Comparison of ENCODE assay signal across 2 cellular contexts in the genomic region with DNA sequence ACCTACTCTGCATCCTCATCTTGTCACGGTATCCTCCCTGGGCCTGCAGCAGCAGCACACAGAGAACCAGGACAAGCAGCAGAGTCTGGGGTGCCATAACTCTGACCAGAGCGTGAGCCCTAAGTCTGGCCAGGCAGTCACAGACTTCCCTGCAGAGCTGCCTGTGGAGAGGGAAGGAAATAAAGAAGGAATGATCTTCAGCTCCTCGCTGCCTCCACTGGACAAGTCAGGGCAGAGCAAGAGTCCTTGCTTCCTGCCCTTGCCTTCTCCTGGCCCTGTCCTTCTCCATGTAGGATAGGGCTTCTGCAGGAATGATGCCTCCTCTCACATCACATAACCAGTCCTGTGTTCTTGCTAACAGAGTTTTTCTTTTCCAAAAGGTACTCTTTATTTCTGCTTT.
TF ChIP-seq lines count a peak whose summit lies in the region.

No MANE protein-coding gene starts in this region.

TF ChIP-seq in HepG2, 621 proteins besides CTCF, POLR2A, EP300 and RAD21 (continues in another document):
- no peak for TF ChIP-seq KIAA2018 (CRISPR knock-in tag; IDR thresholded peaks at IDR 0.05; ENCODE audit: borderline replicate concordance)
- TF ChIP-seq NONO (IDR thresholded peaks at IDR 0.05), result no peak
- no peak for TF ChIP-seq NONO (CRISPR knock-in tag; conservative IDR thresholded peaks at IDR 0.05)
- no peak for TF ChIP-seq BRD4 (CRISPR knock-in tag; IDR thresholded peaks at IDR 0.05)
- no peak for TF ChIP-seq MAX (IDR thresholded peaks at IDR 0.05)
- TF ChIP-seq ZNF558 (CRISPR knock-in tag; IDR thresholded peaks at IDR 0.05; ENCODE audit: borderline replicate concordance), result no peak
- TF ChIP-seq, protein P1, sequence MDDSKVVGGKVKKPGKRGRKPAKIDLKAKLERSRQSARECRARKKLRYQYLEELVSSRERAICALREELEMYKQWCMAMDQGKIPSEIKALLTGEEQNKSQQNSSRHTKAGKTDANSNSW (CRISPR knock-in tag; IDR thresholded peaks at IDR 0.05; ENCODE audit: borderline replicate concordance), result no peak
- no peak for TF ChIP-seq AGO1 (IDR thresholded peaks at IDR 0.05; ENCODE audit: low read depth, low read length, poor library complexity, severe bottlenecking)
- no peak for TF ChIP-seq ZNF431 (CRISPR knock-in tag; IDR thresholded peaks at IDR 0.05; ENCODE audit: borderline replicate concordance, low read depth)
- TF ChIP-seq MYC (CRISPR knock-in tag; IDR thresholded peaks at IDR 0.05; ENCODE audit: borderline replicate concordance), result no peak
- no peak for TF ChIP-seq GPN1 (CRISPR knock-in tag; IDR thresholded peaks at IDR 0.05; ENCODE audit: borderline replicate concordance)
- no peak for TF ChIP-seq ZNF263 (CRISPR knock-in tag; IDR thresholded peaks at IDR 0.05)

TF ChIP-seq in SK-N-SH, 30 proteins besides CTCF, POLR2A, EP300 and RAD21:
- TF ChIP-seq USF2 (IDR thresholded peaks at IDR 0.05; ENCODE audit: borderline replicate concordance, low read depth, low read length) (no peak), FOXJ3 (CRISPR knock-in tag; IDR thresholded peaks at IDR 0.05) (no peak), CHD2 (IDR thresholded peaks at IDR 0.05; ENCODE audit: low read length, partially characterized antibody) (no peak), FOSL2 (IDR thresholded peaks at IDR 0.05; ENCODE audit: borderline replicate concordance, low read depth) (no peak), MEF2A (IDR thresholded peaks at IDR 0.05; ENCODE audit: borderline replicate concordance, low read depth) (no peak), GATA2 (CRISPR knock-in tag; IDR thresholded peaks at IDR 0.05) (no peak)
